In genomic region chr2:54522624-54523281, GRCh38 we compare ENCODE assay signal across 9 cellular contexts.
DNase-seq lines count a peak whose midpoint lies in the region; ATAC-seq, FAIRE-seq and TF ChIP-seq lines count a peak whose summit lies in the region.
"Had no signal": no experiment of that assay in that cellular context is flagged by ENCODE, and none has a peak within 500 bp of the region (broad histone marks: within the 10 kb centered on the region; RNA-seq: fewer than 3 reads in every experiment).

No MANE protein-coding gene starts in this region.

- peak; percentile 24 for DNase-seq in NCI-H2081 treated with DMSO at 0.1 percent for 48 hours (lab: John Stamatoyannopoulos, UW)
- DNase-seq in WERI-Rb-1, result peak; percentile 73
- peak; percentile 70 for DNase-seq in bronchial epithelial cell (ENCODE audit: low read depth)
- DNase-seq in lung (ENCODE audit: low spot score), result peak; percentile 60
- DNase-seq in stimulated activated CD8-positive, alpha-beta memory T cell treated with anti-CD3 and anti-CD28 coated beads, Interleukin-4, amount 100 ng/mL, for 48 hours, result peak; percentile 57
- DNase-seq: right cardiac atrium had no signal

- ATAC-seq in GM18505 (IDR thresholded peaks at IDR 0.05; ENCODE audit: unreplicated experiment) (peak; percentile 80), HG03025 (IDR thresholded peaks at IDR 0.05; ENCODE audit: low FRiP score, unreplicated experiment) (peak; percentile 73), lung (ENCODE audit: insufficient read depth, low FRiP score) (no peak)

- WGBS in lung, 2 donors, result 32 to 39% methylated on average over 5 of the region's 5 CpGs

- peaks cover 17 to 57% of the 10 kb centered on the region in 2 donors for H3K4me1 ChIP-seq in lung (ENCODE audit: control insufficient read depth in 2 of 2, insufficient read depth in 2 of 2, low read length in 2 of 2)

- no peak overlapping the region for H3K4me3 ChIP-seq in WERI-Rb-1 (ENCODE audit: low read depth, low read length)
- no peak overlapping the region for H3K4me3 ChIP-seq in bronchial epithelial cell (ENCODE audit: low read depth, low read length)
- no peak overlapping the region for H3K4me3 ChIP-seq in lung

- H3K9me3 ChIP-seq in WERI-Rb-1 (ENCODE audit: severe bottlenecking) (no peaks in the 10 kb centered on the region), lung (ENCODE audit: control insufficient read depth in 2 of 2, insufficient read depth in 1 of 2, low read length in 1 of 2) (no peaks in the 10 kb centered on the region)

- H3K27ac ChIP-seq in 22Rv1 (no peak overlapping the region), WERI-Rb-1 (no peak overlapping the region), lung (ENCODE audit: low read depth in 1 of 2, low read length in 1 of 2) (no peak overlapping the region)

- FAIRE-seq in bronchial epithelial cell (lab: Jason Lieb, UNC), result no peak

- peak; percentile 76 for TF ChIP-seq CTCF in 22Rv1 (IDR thresholded peaks at IDR 0.05)
- TF ChIP-seq CTCF in WERI-Rb-1 (IDR thresholded peaks at IDR 0.05; ENCODE audit: low read depth, low read length), result peak; percentile 79
- peak; percentile 76 for TF ChIP-seq CTCF in bronchial epithelial cell (IDR thresholded peaks at IDR 0.05; ENCODE audit: insufficient read depth, low read length, severe bottlenecking)
- TF ChIP-seq CTCF in lung (IDR thresholded peaks at IDR 0.05; ENCODE audit: control extremely low read depth, extremely low read depth), result peak; percentile 37

- no peak for TF ChIP-seq POLR2A in GM18505 (IDR thresholded peaks at IDR 0.05; ENCODE audit: borderline replicate concordance, extremely low read depth, insufficient read depth, insufficient read length)

- peaks cover 20% of the 10 kb centered on the region for H3K36me3 ChIP-seq in WERI-Rb-1
- H3K36me3 ChIP-seq in bronchial epithelial cell (ENCODE audit: control insufficient read depth, insufficient read depth, low read length), result no peaks in the 10 kb centered on the region
- H3K36me3 ChIP-seq in lung (ENCODE audit: control insufficient read depth in 2 of 2, insufficient read depth in 2 of 2, low read length in 2 of 2), result peaks cover 8 to 11% of the 10 kb centered on the region in 2 donors

- no peaks in the 10 kb centered on the region for H3K27me3 ChIP-seq in WERI-Rb-1 (ENCODE audit: insufficient read depth, low read depth, severe bottlenecking)
- no peaks in the 10 kb centered on the region for H3K27me3 ChIP-seq in bronchial epithelial cell (ENCODE audit: control insufficient read depth, insufficient read depth, low read length)
- H3K27me3 ChIP-seq in lung (ENCODE audit: control insufficient read depth, insufficient read depth), result no peaks in the 10 kb centered on the region
